ENCODE assay signal across 24 cellular contexts in the genomic region with DNA sequence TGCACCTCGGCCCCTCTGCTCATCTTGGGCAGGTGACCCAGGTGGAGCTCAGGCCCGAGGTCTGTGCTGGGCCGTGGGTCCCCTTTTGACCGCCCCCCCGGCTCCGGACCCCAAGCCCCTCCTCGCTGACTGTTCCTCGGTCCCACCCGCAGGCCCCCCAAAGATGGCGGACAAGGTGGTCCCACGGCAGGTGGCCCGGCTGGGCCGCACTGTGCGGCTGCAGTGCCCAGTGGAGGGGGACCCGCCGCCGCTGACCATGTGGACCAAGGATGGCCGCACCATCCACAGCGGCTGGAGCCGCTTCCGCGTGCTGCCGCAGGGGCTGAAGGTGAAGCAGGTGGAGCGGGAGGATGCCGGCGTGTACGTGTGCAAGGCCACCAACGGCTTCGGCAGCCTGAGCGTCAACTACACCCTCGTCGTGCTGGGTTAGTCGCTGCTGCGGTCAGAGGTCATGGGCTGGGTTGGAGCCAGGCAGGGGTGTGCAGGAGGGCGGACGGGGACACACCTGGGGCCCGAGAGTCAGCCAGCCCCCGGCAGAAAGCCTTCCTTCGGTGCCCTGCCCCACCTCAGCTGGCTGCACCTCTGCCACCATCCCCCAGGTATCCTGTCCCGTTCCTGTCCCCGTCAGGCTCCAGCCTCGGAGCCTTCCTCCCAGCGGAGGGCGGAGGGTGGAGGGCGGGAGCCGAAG. TPM values are rescaled to one million over a fixed set of nuclear protein-coding genes. Genes with fewer than 3 reads are reported as not detected.
A peak's percentile ranks its signal among the peaks of the same experiment; 100 is the strongest.
DNase-seq lines count a peak whose midpoint lies in the region; ATAC-seq, FAIRE-seq and TF ChIP-seq lines count a peak whose summit lies in the region.
"Had no signal": no experiment of that assay in that cellular context is flagged by ENCODE, and none has a peak within 500 bp of the region (broad histone marks: within the 10 kb centered on the region; RNA-seq: fewer than 3 reads in every experiment).

No MANE protein-coding gene starts in this region.

- intact Hi-C loops in HepG2 (cut with micrococcal nuclease; ENCODE audit: unreplicated experiment), result no loop called here
- intact Hi-C loops in right lobe of liver (cut with DNase I), result loop anchor here in 1 of 2 donors (10.0 kb wide), 1 partner anchor 203 kb away; no protein-coding TSS in a partner anchor
- intact Hi-C loops in left colon (cut with DNase I, micrococcal nuclease), result no loop called here

- POLR2A ChIA-PET in HepG2 (lab: Yijun Ruan, JAX), result no interaction called here

- TF ChIP-seq CTCF in HepG2 (CRISPR knock-in tag; IDR thresholded peaks at IDR 0.05) (no peak), right lobe of liver (IDR thresholded peaks at IDR 0.05) (no peak), OCI-LY3 (IDR thresholded peaks at IDR 0.05; ENCODE audit: low read depth, low read length) (no peak), GM13976 (IDR thresholded peaks at IDR 0.05; ENCODE audit: borderline replicate concordance, control extremely low read depth, extremely low read depth, insufficient read depth, missing control alignments) (no peak)

- H3K27me3 ChIP-seq in HepG2 (ENCODE audit: control insufficient read depth in 1 of 2, insufficient read depth in 2 of 2, low read length in 2 of 2), result no peaks in the 10 kb centered on the region
- no peaks in the 10 kb centered on the region for H3K27me3 ChIP-seq in right lobe of liver
- H3K27me3 ChIP-seq in OCI-LY3 (ENCODE audit: low read depth, low read length), result no peaks in the 10 kb centered on the region
- H3K27me3 ChIP-seq: MG63 had no signal

- CTCF ChIA-PET in HepG2 (lab: Yijun Ruan, JAX; ENCODE audit: low intra/inter-chr PET ratio, low total read pairs), result no interaction called here

- H3K79me2 ChIP-seq in HepG2 (ENCODE audit: insufficient read depth, low read length) (no peaks in the 10 kb centered on the region), OCI-LY3 (ENCODE audit: low read length) (no peaks in the 10 kb centered on the region)

- H3K4me3 Mint-ChIP-seq in stimulated activated naive B cell treated with anti-CD40 and anti-IgM and Interleukin-4, amounts not matched to agents 10 μg/mL and 1 μg/mL and 100 μg/mL, for 72 hours, result peak overlapping the region in 1 of 2 donors; percentile 63
- H3K4me3 Mint-ChIP-seq: CD4-positive, alpha-beta T cell had no signal

- no peak for ATAC-seq in HepG2
- ATAC-seq in right lobe of liver, result no peak
- peak; percentile 31 for ATAC-seq in left colon
- no peak for ATAC-seq in stimulated activated naive B cell treated with anti-CD40 and anti-IgM and Interleukin-4, amounts not matched to agents 10 μg/mL and 1 μg/mL and 100 μg/mL, for 72 hours (replicated peaks)

- H3K27ac Mint-ChIP-seq in stimulated activated naive B cell treated with anti-CD40 and anti-IgM and Interleukin-4, amounts not matched to agents 10 μg/mL and 1 μg/mL and 100 μg/mL, for 72 hours, result peak overlapping the region; percentile 87
- H3K27ac Mint-ChIP-seq: CD4-positive, alpha-beta T cell had no signal

- H3K27ac ChIP-seq in HepG2 (ENCODE audit: extremely low read length, insufficient read depth, low read length) (no peak overlapping the region), right lobe of liver (no peak overlapping the region), OCI-LY3 (ENCODE audit: low read length) (no peak overlapping the region)
- H3K27ac ChIP-seq: 22Rv1, PC-9 had no signal

- TF ChIP-seq EP300 in HepG2 (IDR thresholded peaks at IDR 0.05; ENCODE audit: low read depth in 2 of 2, low read length in 2 of 2), result no peak
- TF ChIP-seq EP300 in HepG2 (CRISPR knock-in tag; IDR thresholded peaks at IDR 0.05; ENCODE audit: borderline replicate concordance), result no peak

- DNase-seq in HepG2 (ENCODE audit: low spot score), result no peak
- DNase-seq in right lobe of liver, result no peak
- DNase-seq in left colon, result no peak
- no peak for DNase-seq in stimulated activated naive B cell treated with anti-CD40 and anti-IgM and Interleukin-4, amounts not matched to agents 10 μg/mL and 1 μg/mL and 100 μg/mL, for 72 hours
- no peak for DNase-seq in epidermal melanocyte (ENCODE audit: insufficient read length, low spot score)
- no peak for DNase-seq in stimulated activated CD4-positive, alpha-beta T cell treated with anti-CD3 and anti-CD28 coated beads, Interleukin-4, amount 100 ng/mL, for 24 hours
- DNase-seq in GM13976 (ENCODE audit: low spot score), result no peak
- DNase-seq: BE2C; CD4-positive, alpha-beta T cell; COR-L47; DMS53; GOT3; KBM-7; MG63; NCI-H2029; NCI-H446; NCI-H524 treated with DMSO at 0.1 percent for 48 hours; NCI-H774; PC-9; SHP77 had no signal

- WGBS in HepG2 (ENCODE audit: low lambda C conversion rate), result 96% methylated on average over 14 of the region's 46 CpGs
- no CpG with 5 or more reads among the region's 46 CpGs for WGBS in right lobe of liver (ENCODE audit: insufficient coverage, low coverage, low lambda C conversion rate, missing lambda C conversion rate)

- no peak for TF ChIP-seq POLR2A in HepG2 (IDR thresholded peaks at IDR 0.05; ENCODE audit: insufficient read depth in 1 of 2, low read depth in 2 of 2, low read length in 2 of 2)
- no peak for TF ChIP-seq POLR2A in right lobe of liver (IDR thresholded peaks at IDR 0.05)

- H3K9me3 Mint-ChIP-seq in stimulated activated naive B cell treated with anti-CD40 and anti-IgM and Interleukin-4, amounts not matched to agents 10 μg/mL and 1 μg/mL and 100 μg/mL, for 72 hours, result no peaks in the 10 kb centered on the region
- H3K9me3 Mint-ChIP-seq: CD4-positive, alpha-beta T cell had no signal

- H3K4me1 ChIP-seq in HepG2 (ENCODE audit: insufficient read depth, low read length), result no peaks in the 10 kb centered on the region
- H3K4me1 ChIP-seq in right lobe of liver, result no peaks in the 10 kb centered on the region
- H3K4me1 ChIP-seq in OCI-LY3 (ENCODE audit: low read length), result peaks cover 26% of the 10 kb centered on the region
- H3K4me1 ChIP-seq: BE2C had no signal

- H3K36me3 Mint-ChIP-seq in stimulated activated naive B cell treated with anti-CD40 and anti-IgM and Interleukin-4, amounts not matched to agents 10 μg/mL and 1 μg/mL and 100 μg/mL, for 72 hours, result peaks cover 7 to 8% of the 10 kb centered on the region in 2 donors

- H4K20me1 ChIP-seq in HepG2 (ENCODE audit: insufficient read depth, low read length), result no peaks in the 10 kb centered on the region
- no peaks in the 10 kb centered on the region for H4K20me1 ChIP-seq in OCI-LY3 (ENCODE audit: insufficient read depth, low read length)

- BruUV-seq in HepG2 (replicated peaks; lab: Mats Ljungman, UMichigan), result no TSS peak

- no peak for TF ChIP-seq RAD21 in HepG2 (CRISPR knock-in tag; IDR thresholded peaks at IDR 0.05)

- in situ Hi-C loops in HepG2 (cut with HindIII; ENCODE audit: extremely low pct_ligation_motif_present, low pct_unique_long_range_greater_than_20kb) (no loop called here), GM13976 (cut with MboI; ENCODE audit: low sequenced_read_pairs, unreplicated experiment) (no loop called here)

- H3K4me2 ChIP-seq in HepG2 (ENCODE audit: low read depth, low read length) (no peak overlapping the region), OCI-LY3 (ENCODE audit: low read length) (peak overlapping the region; percentile 73)
- H3K4me2 ChIP-seq: PC-9 had no signal

- H2AFZ ChIP-seq in HepG2 (ENCODE audit: low read length) (no peak overlapping the region), OCI-LY3 (ENCODE audit: low read depth, low read length) (no peak overlapping the region)
- H2AFZ ChIP-seq: PC-9 had no signal

- H3K9ac ChIP-seq in HepG2 (ENCODE audit: insufficient read depth, low read depth, low read length) (no peak overlapping the region), OCI-LY3 (ENCODE audit: low read length) (no peak overlapping the region; the same call in 1 of the 2 replicates)

- H3K4me3 ChIP-seq in HepG2 (replicated peaks in 1 of 3; ENCODE audit: insufficient read depth in 1 of 3, low read depth in 2 of 3, low read length in 3 of 3), result no peak overlapping the region
- H3K4me3 ChIP-seq in right lobe of liver, result no peak overlapping the region
- H3K4me3 ChIP-seq in OCI-LY3 (ENCODE audit: low read length), result peak overlapping the region; percentile 50
- H3K4me3 ChIP-seq: MG63, PC-9 had no signal

- H3K27me3 Mint-ChIP-seq in stimulated activated naive B cell treated with anti-CD40 and anti-IgM and Interleukin-4, amounts not matched to agents 10 μg/mL and 1 μg/mL and 100 μg/mL, for 72 hours, result no peaks in the 10 kb centered on the region
- H3K27me3 Mint-ChIP-seq: CD4-positive, alpha-beta T cell had no signal

- H3K9me3 ChIP-seq in HepG2 (ENCODE audit: low read length) (no peaks in the 10 kb centered on the region), right lobe of liver (no peaks in the 10 kb centered on the region), OCI-LY3 (ENCODE audit: insufficient read depth, low read length) (no peaks in the 10 kb centered on the region)
- H3K9me3 ChIP-seq: BE2C, MG63 had no signal

- no peak for FAIRE-seq in HepG2 (lab: Jason Lieb, UNC)

- H3K36me3 ChIP-seq in HepG2 (replicated peaks in 1 of 2; ENCODE audit: control insufficient read depth in 1 of 2, insufficient read depth in 2 of 2, low read length in 2 of 2), result peaks cover 8 to 12% of the 10 kb centered on the region in 2 experiments; a peak in 4 of 5 replicates
- peaks cover 0 to 10% (median 5%) of the 10 kb centered on the region in 4 donors for H3K36me3 ChIP-seq in right lobe of liver
- H3K36me3 ChIP-seq in OCI-LY3 (replicated peaks; ENCODE audit: low read depth, low read length), result no peaks in the 10 kb centered on the region
- H3K36me3 ChIP-seq: BE2C had no signal

- peaks cover 26 to 61% of the 10 kb centered on the region in 2 donors for H3K4me1 Mint-ChIP-seq in stimulated activated naive B cell treated with anti-CD40 and anti-IgM and Interleukin-4, amounts not matched to agents 10 μg/mL and 1 μg/mL and 100 μg/mL, for 72 hours

RNA-seq across cellular contexts. Expression of a gene that starts 10.8 kb away (rescaled TPM):
- 12.3 and 19.1 TPM in 2 replicates for total RNA-seq in HepG2 (2016; rRNA removed; fragmentation: Illumina TruSeq; extraction: Trizol)
- total RNA-seq in HepG2 (2016; cell fraction: cytosol; rRNA removed; fragmentation: Illumina TruSeq; extraction: Trizol; ENCODE audit: low read depth), result 8.9 and 9.3 TPM in 2 replicates
- 11.5 and 17.5 TPM in 2 replicates for total RNA-seq in HepG2 (2016; cell fraction: insoluble cytoplasmic fraction; rRNA removed; fragmentation: Illumina TruSeq; extraction: Trizol)
- total RNA-seq in HepG2 (2016; cell fraction: membrane; rRNA removed; fragmentation: Illumina TruSeq; extraction: Trizol), result 31.8 and 32.6 TPM in 2 replicates
- 13.0 and 15.9 TPM in 2 replicates for total RNA-seq in HepG2 (2016; cell fraction: nucleus; rRNA removed; fragmentation: Illumina TruSeq; extraction: Trizol)
- polyA plus RNA-seq in HepG2 (2011; rRNA removed), result 30.6 and 35.5 TPM in 2 replicates
- 37.2 and 49.4 TPM in 2 replicates for polyA plus RNA-seq in HepG2 (2011; cell fraction: cytosol; rRNA removed)
- 122 and 143 TPM in 2 replicates for polyA plus RNA-seq in HepG2 (2011; cell fraction: nucleus; rRNA removed)
- polyA plus RNA-seq in HepG2 (2012), result 21.8 and 31.9 TPM in 2 replicates
- polyA plus RNA-seq in HepG2 (2016; cell fraction: cytosol; fragmentation: Illumina TruSeq; extraction: Trizol; ENCODE audit: low read depth), result 15.2 and 15.4 TPM in 2 replicates
- 18.1 and 23.1 TPM in 2 replicates for polyA plus RNA-seq in HepG2 (2016; cell fraction: insoluble cytoplasmic fraction; fragmentation: Illumina TruSeq; extraction: Trizol; ENCODE audit: low read depth)
- polyA plus RNA-seq in HepG2 (2016; cell fraction: membrane; fragmentation: Illumina TruSeq; extraction: Trizol; ENCODE audit: low read depth), result 38.4 and 44.6 TPM in 2 replicates
- 33.6 and 40.0 TPM in 2 replicates for polyA plus RNA-seq in HepG2 (2016; cell fraction: nucleus; fragmentation: Illumina TruSeq; extraction: Trizol; ENCODE audit: insufficient read depth, low read depth)
- polyA minus RNA-seq in HepG2 (2011; rRNA and poly(A)+ RNA removed; ENCODE audit: low replicate concordance), result 74.3 and 145 TPM in 2 replicates
- 22.8 and 26.5 TPM in 2 replicates for polyA minus RNA-seq in HepG2 (2011; cell fraction: cytosol; rRNA and poly(A)+ RNA removed)
- 19.9 and 23.2 TPM in 2 replicates for polyA minus RNA-seq in HepG2 (2011; cell fraction: nucleus; rRNA and poly(A)+ RNA removed)
- 10 to 100 TPM; 27.9 to 60.1 (median 45.7) TPM for total RNA-seq in right lobe of liver
- total RNA-seq in left colon, result 10 to 100 TPM; 17.0 to 17.2 TPM

RNA-seq across cellular contexts. Expression of a gene that starts 29.0 kb away (rescaled TPM):
- total RNA-seq in HepG2 (2016; rRNA removed; fragmentation: Illumina TruSeq; extraction: Trizol), result 7.2 and 22.9 TPM in 2 replicates
- total RNA-seq in HepG2 (2016; cell fraction: cytosol; rRNA removed; fragmentation: Illumina TruSeq; extraction: Trizol; ENCODE audit: low read depth), result 1.1 and 1.9 TPM in 2 replicates
- total RNA-seq in HepG2 (2016; cell fraction: insoluble cytoplasmic fraction; rRNA removed; fragmentation: Illumina TruSeq; extraction: Trizol), result 6.6 and 22.7 TPM in 2 replicates
- 4.2 and 4.6 TPM in 2 replicates for total RNA-seq in HepG2 (2016; cell fraction: membrane; rRNA removed; fragmentation: Illumina TruSeq; extraction: Trizol)
- total RNA-seq in HepG2 (2016; cell fraction: nucleus; rRNA removed; fragmentation: Illumina TruSeq; extraction: Trizol), result 23.8 and 28.9 TPM in 2 replicates
- polyA plus RNA-seq in HepG2 (2011; rRNA removed), result 5.4 and 8.4 TPM in 2 replicates
- 7.7 and 10.8 TPM in 2 replicates for polyA plus RNA-seq in HepG2 (2011; cell fraction: cytosol; rRNA removed)
- polyA plus RNA-seq in HepG2 (2011; cell fraction: nucleus; rRNA removed), result 30.6 and 45.2 TPM in 2 replicates
- polyA plus RNA-seq in HepG2 (2012), result 5.1 and 7.0 TPM in 2 replicates
- 1.2 and 1.5 TPM in 2 replicates for polyA plus RNA-seq in HepG2 (2016; cell fraction: cytosol; fragmentation: Illumina TruSeq; extraction: Trizol; ENCODE audit: low read depth)
- 4.5 and 6.1 TPM in 2 replicates for polyA plus RNA-seq in HepG2 (2016; cell fraction: insoluble cytoplasmic fraction; fragmentation: Illumina TruSeq; extraction: Trizol; ENCODE audit: low read depth)
- polyA plus RNA-seq in HepG2 (2016; cell fraction: membrane; fragmentation: Illumina TruSeq; extraction: Trizol; ENCODE audit: low read depth), result 1.6 and 2.2 TPM in 2 replicates
- polyA plus RNA-seq in HepG2 (2016; cell fraction: nucleus; fragmentation: Illumina TruSeq; extraction: Trizol; ENCODE audit: insufficient read depth, low read depth), result 25.4 and 27.0 TPM in 2 replicates
- polyA minus RNA-seq in HepG2 (2011; rRNA and poly(A)+ RNA removed; ENCODE audit: low replicate concordance), result 0.40 and 58.6 TPM in 2 replicates
- 13.4 and 13.6 TPM in 2 replicates for polyA minus RNA-seq in HepG2 (2011; cell fraction: cytosol; rRNA and poly(A)+ RNA removed)
- polyA minus RNA-seq in HepG2 (2011; cell fraction: nucleus; rRNA and poly(A)+ RNA removed), result 37.7 and 40.7 TPM in 2 replicates
- 10 to 100 TPM in 5 of 6 experiments, 1 to 10 TPM in 1; 9.6 to 30.9 (median 23.0) TPM for total RNA-seq in right lobe of liver
- total RNA-seq in left colon, result 1 to 10 TPM; 1.6 to 2.0 TPM
- total RNA-seq: CD4-positive, alpha-beta T cell; RPMI7951; SK-MEL-5 had no signal

RNA-seq across cellular contexts. Expression of a gene that starts 35.4 kb away (rescaled TPM):
- total RNA-seq in HepG2 (2016; rRNA removed; fragmentation: Illumina TruSeq; extraction: Trizol) (0.32 and 1.0 TPM in 2 replicates), right lobe of liver (10 to 100 TPM in 3 of 6 experiments, 1 to 10 TPM in 3; 4.7 to 15.1 (median 11.0) TPM), left colon (10 to 100 TPM; 28.7 to 40.9 TPM)
- total RNA-seq in HepG2 (2016; cell fraction: cytosol; rRNA removed; fragmentation: Illumina TruSeq; extraction: Trizol; ENCODE audit: low read depth), result not detected in 2 replicates
- total RNA-seq in HepG2 (2016; cell fraction: insoluble cytoplasmic fraction; rRNA removed; fragmentation: Illumina TruSeq; extraction: Trizol), result 0.84 TPM in 1 of 2 replicates, not detected in the other
- 0.24 and 0.53 TPM in 2 replicates for total RNA-seq in HepG2 (2016; cell fraction: membrane; rRNA removed; fragmentation: Illumina TruSeq; extraction: Trizol)
- total RNA-seq in HepG2 (2016; cell fraction: nucleus; rRNA removed; fragmentation: Illumina TruSeq; extraction: Trizol), result 0.75 and 2.8 TPM in 2 replicates
- polyA plus RNA-seq in HepG2 (2011; rRNA removed), result 0.77 and 1.5 TPM in 2 replicates
- polyA plus RNA-seq in HepG2 (2011; cell fraction: cytosol; rRNA removed), result 0.24 and 0.27 TPM in 2 replicates
- polyA plus RNA-seq in HepG2 (2011; cell fraction: nucleus; rRNA removed), result 34.5 and 42.6 TPM in 2 replicates
- 1.0 and 2.7 TPM in 2 replicates for polyA plus RNA-seq in HepG2 (2012)
- polyA plus RNA-seq in HepG2 (2016; cell fraction: cytosol; fragmentation: Illumina TruSeq; extraction: Trizol; ENCODE audit: low read depth), result 0.19 and 0.29 TPM in 2 replicates
- not detected in 2 replicates for polyA plus RNA-seq in HepG2 (2016; cell fraction: insoluble cytoplasmic fraction; fragmentation: Illumina TruSeq; extraction: Trizol; ENCODE audit: low read depth)
- 0.19 and 0.30 TPM in 2 replicates for polyA plus RNA-seq in HepG2 (2016; cell fraction: membrane; fragmentation: Illumina TruSeq; extraction: Trizol; ENCODE audit: low read depth)
- polyA plus RNA-seq in HepG2 (2016; cell fraction: nucleus; fragmentation: Illumina TruSeq; extraction: Trizol; ENCODE audit: insufficient read depth, low read depth), result 2.2 and 4.7 TPM in 2 replicates
- polyA minus RNA-seq in HepG2 (2011; rRNA and poly(A)+ RNA removed; ENCODE audit: low replicate concordance), result 1.4 and 1.8 TPM in 2 replicates
- polyA minus RNA-seq in HepG2 (2011; cell fraction: cytosol; rRNA and poly(A)+ RNA removed), result 0.69 TPM in 1 of 2 replicates, not detected in the other
- 3.5 and 4.0 TPM in 2 replicates for polyA minus RNA-seq in HepG2 (2011; cell fraction: nucleus; rRNA and poly(A)+ RNA removed)

RNA-seq across cellular contexts. Expression of a gene that starts 48.8 kb away (rescaled TPM):
- total RNA-seq in HepG2 (2016; rRNA removed; fragmentation: Illumina TruSeq; extraction: Trizol) (3.2 and 7.2 TPM in 2 replicates), right lobe of liver (10 to 100 TPM in 1 of 6 experiments, 1 to 10 TPM in 5; 4.6 to 10.5 (median 5.7) TPM), left colon (10 to 100 TPM; 47.8 to 49.6 TPM)
- 0.53 and 1.4 TPM in 2 replicates for total RNA-seq in HepG2 (2016; cell fraction: cytosol; rRNA removed; fragmentation: Illumina TruSeq; extraction: Trizol; ENCODE audit: low read depth)
- 2.4 and 7.8 TPM in 2 replicates for total RNA-seq in HepG2 (2016; cell fraction: insoluble cytoplasmic fraction; rRNA removed; fragmentation: Illumina TruSeq; extraction: Trizol)
- 2.5 and 2.9 TPM in 2 replicates for total RNA-seq in HepG2 (2016; cell fraction: membrane; rRNA removed; fragmentation: Illumina TruSeq; extraction: Trizol)
- total RNA-seq in HepG2 (2016; cell fraction: nucleus; rRNA removed; fragmentation: Illumina TruSeq; extraction: Trizol), result 7.0 and 7.9 TPM in 2 replicates
- 4.5 and 6.1 TPM in 2 replicates for polyA plus RNA-seq in HepG2 (2011; rRNA removed)
- polyA plus RNA-seq in HepG2 (2011; cell fraction: cytosol; rRNA removed), result 3.1 and 4.8 TPM in 2 replicates
- 50.5 and 58.5 TPM in 2 replicates for polyA plus RNA-seq in HepG2 (2011; cell fraction: nucleus; rRNA removed)
- polyA plus RNA-seq in HepG2 (2012), result 3.0 and 5.5 TPM in 2 replicates
- 0.35 and 0.36 TPM in 2 replicates for polyA plus RNA-seq in HepG2 (2016; cell fraction: cytosol; fragmentation: Illumina TruSeq; extraction: Trizol; ENCODE audit: low read depth)
- 2.0 and 3.4 TPM in 2 replicates for polyA plus RNA-seq in HepG2 (2016; cell fraction: insoluble cytoplasmic fraction; fragmentation: Illumina TruSeq; extraction: Trizol; ENCODE audit: low read depth)
- polyA plus RNA-seq in HepG2 (2016; cell fraction: membrane; fragmentation: Illumina TruSeq; extraction: Trizol; ENCODE audit: low read depth), result 1.3 and 1.7 TPM in 2 replicates
- 16.0 and 17.5 TPM in 2 replicates for polyA plus RNA-seq in HepG2 (2016; cell fraction: nucleus; fragmentation: Illumina TruSeq; extraction: Trizol; ENCODE audit: insufficient read depth, low read depth)
- 3.0 and 10.3 TPM in 2 replicates for polyA minus RNA-seq in HepG2 (2011; rRNA and poly(A)+ RNA removed; ENCODE audit: low replicate concordance)
- polyA minus RNA-seq in HepG2 (2011; cell fraction: cytosol; rRNA and poly(A)+ RNA removed), result 4.2 and 4.9 TPM in 2 replicates
- 7.2 and 8.1 TPM in 2 replicates for polyA minus RNA-seq in HepG2 (2011; cell fraction: nucleus; rRNA and poly(A)+ RNA removed)
